Comparison of ENCODE assay signal across 1 cellular context in the genomic region with DNA sequence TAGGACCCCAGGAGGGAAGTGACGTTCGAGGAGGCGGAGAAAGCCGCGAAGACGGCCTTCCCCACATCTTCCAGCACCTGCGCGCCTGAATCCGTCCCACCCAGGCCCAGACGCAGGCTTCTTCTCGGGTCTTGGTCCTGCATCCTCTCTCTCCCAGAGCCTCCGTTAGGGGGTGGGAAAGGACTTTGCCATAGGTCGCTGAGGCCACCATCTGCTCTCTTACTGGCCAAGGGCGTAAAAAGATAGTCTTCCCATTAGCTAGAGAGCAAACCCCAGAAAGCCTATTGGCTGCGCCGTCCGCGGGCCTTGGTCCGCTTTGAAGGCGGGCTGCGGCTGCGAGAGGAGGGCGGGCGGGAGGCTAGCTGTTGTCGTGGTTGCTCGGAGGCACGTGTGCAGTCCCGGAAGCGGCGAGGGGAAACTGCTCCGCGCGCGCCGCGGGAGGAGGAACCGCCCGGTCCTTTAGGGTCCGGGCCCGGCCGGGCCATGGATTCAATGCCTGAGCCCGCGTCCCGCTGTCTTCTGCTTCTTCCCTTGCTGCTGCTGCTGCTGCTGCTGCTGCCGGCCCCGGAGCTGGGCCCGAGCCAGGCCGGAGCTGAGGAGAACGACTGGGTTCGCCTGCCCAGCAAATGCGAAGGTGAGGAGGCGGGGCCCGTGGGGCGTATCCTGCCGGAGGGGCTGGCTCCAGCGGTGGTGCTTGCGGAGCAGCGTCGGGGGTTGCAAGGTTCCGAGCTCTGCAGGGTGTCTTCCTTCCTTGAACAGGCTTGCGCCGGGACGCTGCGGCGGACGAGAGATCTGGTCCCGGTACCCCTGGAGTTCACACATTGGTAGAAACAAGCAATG.
A peak's percentile ranks its signal among the peaks of the same experiment; 100 is the strongest.
TF ChIP-seq lines count a peak whose summit lies in the region.

A gene (plus strand): TSS at position 393 of the 840 bp plus-strand sequence. CDS start 91 bp downstream, at position 484.

TF ChIP-seq in HepG2, 621 proteins besides CTCF, POLR2A, EP300 and RAD21 (continued from another document and continues in another):
- TF ChIP-seq NAIF1 (CRISPR knock-in tag; IDR thresholded peaks at IDR 0.05; ENCODE audit: borderline replicate concordance) = peak; percentile 96
- TF ChIP-seq, protein P1, sequence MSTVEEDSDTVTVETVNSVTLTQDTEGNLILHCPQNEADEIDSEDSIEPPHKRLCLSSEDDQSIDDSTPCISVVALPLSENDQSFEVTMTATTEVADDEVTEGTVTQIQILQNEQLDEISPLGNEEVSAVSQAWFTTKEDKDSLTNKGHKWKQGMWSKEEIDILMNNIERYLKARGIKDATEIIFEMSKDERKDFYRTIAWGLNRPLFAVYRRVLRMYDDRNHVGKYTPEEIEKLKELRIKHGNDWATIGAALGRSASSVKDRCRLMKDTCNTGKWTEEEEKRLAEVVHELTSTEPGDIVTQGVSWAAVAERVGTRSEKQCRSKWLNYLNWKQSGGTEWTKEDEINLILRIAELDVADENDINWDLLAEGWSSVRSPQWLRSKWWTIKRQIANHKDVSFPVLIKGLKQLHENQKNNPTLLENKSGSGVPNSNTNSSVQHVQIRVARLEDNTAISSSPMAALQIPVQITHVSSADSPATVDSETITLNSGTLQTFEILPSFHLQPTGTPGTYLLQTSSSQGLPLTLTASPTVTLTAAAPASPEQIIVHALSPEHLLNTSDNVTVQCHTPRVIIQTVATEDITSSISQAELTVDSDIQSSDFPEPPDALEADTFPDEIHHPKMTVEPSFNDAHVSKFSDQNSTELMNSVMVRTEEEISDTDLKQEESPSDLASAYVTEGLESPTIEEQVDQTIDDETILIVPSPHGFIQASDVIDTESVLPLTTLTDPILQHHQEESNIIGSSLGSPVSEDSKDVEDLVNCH (CRISPR knock-in tag; IDR thresholded peaks at IDR 0.05) = peak; percentile 93; the same call in 1 of the 2 replicates
- TF ChIP-seq, protein P2, sequence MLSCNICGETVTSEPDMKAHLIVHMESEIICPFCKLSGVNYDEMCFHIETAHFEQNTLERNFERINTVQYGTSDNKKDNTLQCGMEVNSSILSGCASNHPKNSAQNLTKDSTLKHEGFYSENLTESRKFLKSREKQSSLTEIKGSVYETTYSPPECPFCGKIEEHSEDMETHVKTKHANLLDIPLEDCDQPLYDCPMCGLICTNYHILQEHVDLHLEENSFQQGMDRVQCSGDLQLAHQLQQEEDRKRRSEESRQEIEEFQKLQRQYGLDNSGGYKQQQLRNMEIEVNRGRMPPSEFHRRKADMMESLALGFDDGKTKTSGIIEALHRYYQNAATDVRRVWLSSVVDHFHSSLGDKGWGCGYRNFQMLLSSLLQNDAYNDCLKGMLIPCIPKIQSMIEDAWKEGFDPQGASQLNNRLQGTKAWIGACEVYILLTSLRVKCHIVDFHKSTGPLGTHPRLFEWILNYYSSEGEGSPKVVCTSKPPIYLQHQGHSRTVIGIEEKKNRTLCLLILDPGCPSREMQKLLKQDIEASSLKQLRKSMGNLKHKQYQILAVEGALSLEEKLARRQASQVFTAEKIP (CRISPR knock-in tag; IDR thresholded peaks at IDR 0.05; ENCODE audit: borderline replicate concordance) = no peak
- TF ChIP-seq, protein P3, sequence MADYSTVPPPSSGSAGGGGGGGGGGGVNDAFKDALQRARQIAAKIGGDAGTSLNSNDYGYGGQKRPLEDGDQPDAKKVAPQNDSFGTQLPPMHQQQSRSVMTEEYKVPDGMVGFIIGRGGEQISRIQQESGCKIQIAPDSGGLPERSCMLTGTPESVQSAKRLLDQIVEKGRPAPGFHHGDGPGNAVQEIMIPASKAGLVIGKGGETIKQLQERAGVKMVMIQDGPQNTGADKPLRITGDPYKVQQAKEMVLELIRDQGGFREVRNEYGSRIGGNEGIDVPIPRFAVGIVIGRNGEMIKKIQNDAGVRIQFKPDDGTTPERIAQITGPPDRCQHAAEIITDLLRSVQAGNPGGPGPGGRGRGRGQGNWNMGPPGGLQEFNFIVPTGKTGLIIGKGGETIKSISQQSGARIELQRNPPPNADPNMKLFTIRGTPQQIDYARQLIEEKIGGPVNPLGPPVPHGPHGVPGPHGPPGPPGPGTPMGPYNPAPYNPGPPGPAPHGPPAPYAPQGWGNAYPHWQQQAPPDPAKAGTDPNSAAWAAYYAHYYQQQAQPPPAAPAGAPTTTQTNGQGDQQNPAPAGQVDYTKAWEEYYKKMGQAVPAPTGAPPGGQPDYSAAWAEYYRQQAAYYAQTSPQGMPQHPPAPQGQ (CRISPR knock-in tag; IDR thresholded peaks at IDR 0.05; ENCODE audit: borderline replicate concordance) = no peak
- no peak for TF ChIP-seq ZFAT (CRISPR knock-in tag; conservative IDR thresholded peaks at IDR 0.05)
- no peak for TF ChIP-seq HNRNPH1 (optimal IDR thresholded peaks at IDR 0.05; ENCODE audit: low read depth, low read length)
- peak; percentile 100 for TF ChIP-seq CCDC6 (CRISPR knock-in tag; IDR thresholded peaks at IDR 0.05)
- TF ChIP-seq, protein P4, sequence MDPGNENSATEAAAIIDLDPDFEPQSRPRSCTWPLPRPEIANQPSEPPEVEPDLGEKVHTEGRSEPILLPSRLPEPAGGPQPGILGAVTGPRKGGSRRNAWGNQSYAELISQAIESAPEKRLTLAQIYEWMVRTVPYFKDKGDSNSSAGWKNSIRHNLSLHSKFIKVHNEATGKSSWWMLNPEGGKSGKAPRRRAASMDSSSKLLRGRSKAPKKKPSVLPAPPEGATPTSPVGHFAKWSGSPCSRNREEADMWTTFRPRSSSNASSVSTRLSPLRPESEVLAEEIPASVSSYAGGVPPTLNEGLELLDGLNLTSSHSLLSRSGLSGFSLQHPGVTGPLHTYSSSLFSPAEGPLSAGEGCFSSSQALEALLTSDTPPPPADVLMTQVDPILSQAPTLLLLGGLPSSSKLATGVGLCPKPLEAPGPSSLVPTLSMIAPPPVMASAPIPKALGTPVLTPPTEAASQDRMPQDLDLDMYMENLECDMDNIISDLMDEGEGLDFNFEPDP (CRISPR knock-in tag; conservative IDR thresholded peaks at IDR 0.05) = 0 out of 2 replicates have a peak, but pooled peaks have one; percentile 55
- TF ChIP-seq ZNF432 (CRISPR knock-in tag; IDR thresholded peaks at IDR 0.05; ENCODE audit: borderline replicate concordance) = no peak
- peak; percentile 96 for TF ChIP-seq GABPB1 (CRISPR knock-in tag; IDR thresholded peaks at IDR 0.05)
- no peak for TF ChIP-seq PCBP2 (optimal IDR thresholded peaks at IDR 0.05; ENCODE audit: low read depth, low read length, poor library complexity, severe bottlenecking)
- peak; percentile 99; the same call in 1 of the 2 replicates for TF ChIP-seq ZNF569 (CRISPR knock-in tag; IDR thresholded peaks at IDR 0.05; ENCODE audit: borderline replicate concordance)
- peak; percentile 91; the same call in 1 of the 2 replicates for TF ChIP-seq ZMYM2 (CRISPR knock-in tag; IDR thresholded peaks at IDR 0.05)
- TF ChIP-seq, protein P5, sequence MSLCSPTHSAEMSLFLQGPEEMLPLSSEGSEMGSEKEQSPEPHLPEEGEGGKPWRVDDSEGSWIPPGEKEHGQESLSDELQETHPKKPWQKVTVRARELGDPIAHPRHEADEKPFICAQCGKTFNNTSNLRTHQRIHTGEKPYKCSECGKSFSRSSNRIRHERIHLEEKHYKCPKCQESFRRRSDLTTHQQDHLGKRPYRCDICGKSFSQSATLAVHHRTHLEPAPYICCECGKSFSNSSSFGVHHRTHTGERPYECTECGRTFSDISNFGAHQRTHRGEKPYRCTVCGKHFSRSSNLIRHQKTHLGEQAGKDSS (CRISPR knock-in tag; IDR thresholded peaks at IDR 0.05; ENCODE audit: borderline replicate concordance, low read depth) = peak; percentile 22; the same call in 1 of the 2 replicates
- TF ChIP-seq RCOR2 (CRISPR knock-in tag; IDR thresholded peaks at IDR 0.05) = peak; percentile 39; the same call in 1 of the 2 replicates
- TF ChIP-seq ARNT2 (CRISPR knock-in tag; IDR thresholded peaks at IDR 0.05; ENCODE audit: low read depth) = peak; percentile 100
- TF ChIP-seq PAWR (CRISPR knock-in tag; IDR thresholded peaks at IDR 0.05; ENCODE audit: borderline replicate concordance) = no peak
- TF ChIP-seq, protein P6, sequence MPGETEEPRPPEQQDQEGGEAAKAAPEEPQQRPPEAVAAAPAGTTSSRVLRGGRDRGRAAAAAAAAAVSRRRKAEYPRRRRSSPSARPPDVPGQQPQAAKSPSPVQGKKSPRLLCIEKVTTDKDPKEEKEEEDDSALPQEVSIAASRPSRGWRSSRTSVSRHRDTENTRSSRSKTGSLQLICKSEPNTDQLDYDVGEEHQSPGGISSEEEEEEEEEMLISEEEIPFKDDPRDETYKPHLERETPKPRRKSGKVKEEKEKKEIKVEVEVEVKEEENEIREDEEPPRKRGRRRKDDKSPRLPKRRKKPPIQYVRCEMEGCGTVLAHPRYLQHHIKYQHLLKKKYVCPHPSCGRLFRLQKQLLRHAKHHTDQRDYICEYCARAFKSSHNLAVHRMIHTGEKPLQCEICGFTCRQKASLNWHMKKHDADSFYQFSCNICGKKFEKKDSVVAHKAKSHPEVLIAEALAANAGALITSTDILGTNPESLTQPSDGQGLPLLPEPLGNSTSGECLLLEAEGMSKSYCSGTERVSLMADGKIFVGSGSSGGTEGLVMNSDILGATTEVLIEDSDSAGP (CRISPR knock-in tag; IDR thresholded peaks at IDR 0.05; ENCODE audit: borderline replicate concordance) = peak; percentile 97
- peak; percentile 93 for TF ChIP-seq TGIF2 (CRISPR knock-in tag; IDR thresholded peaks at IDR 0.05)
- peak; percentile 96 for TF ChIP-seq ZSCAN12 (CRISPR knock-in tag; IDR thresholded peaks at IDR 0.05)
- TF ChIP-seq TEAD3 (CRISPR knock-in tag; optimal IDR thresholded peaks at IDR 0.05; ENCODE audit: borderline replicate concordance) = peak; percentile 66
- TF ChIP-seq ZNF230 (CRISPR knock-in tag; IDR thresholded peaks at IDR 0.05) = peak; percentile 100
- peak; percentile 43 for TF ChIP-seq BCL6 (CRISPR knock-in tag; IDR thresholded peaks at IDR 0.05)
- peak; percentile 94 for TF ChIP-seq RBFOX2 (IDR thresholded peaks at IDR 0.05; ENCODE audit: low read depth, low read length)
- TF ChIP-seq, protein P7, sequence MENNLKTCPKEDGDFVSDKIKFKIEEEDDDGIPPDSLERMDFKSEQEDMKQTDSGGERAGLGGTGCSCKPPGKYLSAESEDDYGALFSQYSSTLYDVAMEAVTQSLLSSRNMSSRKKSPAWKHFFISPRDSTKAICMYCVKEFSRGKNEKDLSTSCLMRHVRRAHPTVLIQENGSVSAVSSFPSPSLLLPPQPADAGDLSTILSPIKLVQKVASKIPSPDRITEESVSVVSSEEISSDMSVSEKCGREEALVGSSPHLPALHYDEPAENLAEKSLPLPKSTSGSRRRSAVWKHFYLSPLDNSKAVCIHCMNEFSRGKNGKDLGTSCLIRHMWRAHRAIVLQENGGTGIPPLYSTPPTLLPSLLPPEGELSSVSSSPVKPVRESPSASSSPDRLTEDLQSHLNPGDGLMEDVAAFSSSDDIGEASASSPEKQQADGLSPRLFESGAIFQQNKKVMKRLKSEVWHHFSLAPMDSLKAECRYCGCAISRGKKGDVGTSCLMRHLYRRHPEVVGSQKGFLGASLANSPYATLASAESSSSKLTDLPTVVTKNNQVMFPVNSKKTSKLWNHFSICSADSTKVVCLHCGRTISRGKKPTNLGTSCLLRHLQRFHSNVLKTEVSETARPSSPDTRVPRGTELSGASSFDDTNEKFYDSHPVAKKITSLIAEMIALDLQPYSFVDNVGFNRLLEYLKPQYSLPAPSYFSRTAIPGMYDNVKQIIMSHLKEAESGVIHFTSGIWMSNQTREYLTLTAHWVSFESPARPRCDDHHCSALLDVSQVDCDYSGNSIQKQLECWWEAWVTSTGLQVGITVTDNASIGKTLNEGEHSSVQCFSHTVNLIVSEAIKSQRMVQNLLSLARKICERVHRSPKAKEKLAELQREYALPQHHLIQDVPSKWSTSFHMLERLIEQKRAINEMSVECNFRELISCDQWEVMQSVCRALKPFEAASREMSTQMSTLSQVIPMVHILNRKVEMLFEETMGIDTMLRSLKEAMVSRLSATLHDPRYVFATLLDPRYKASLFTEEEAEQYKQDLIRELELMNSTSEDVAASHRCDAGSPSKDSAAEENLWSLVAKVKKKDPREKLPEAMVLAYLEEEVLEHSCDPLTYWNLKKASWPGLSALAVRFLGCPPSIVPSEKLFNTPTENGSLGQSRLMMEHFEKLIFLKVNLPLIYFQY (CRISPR knock-in tag; IDR thresholded peaks at IDR 0.05; ENCODE audit: borderline replicate concordance) = peak; percentile 94
- no peak for TF ChIP-seq ZSCAN30 (CRISPR knock-in tag; IDR thresholded peaks at IDR 0.05)
- TF ChIP-seq, protein P8, sequence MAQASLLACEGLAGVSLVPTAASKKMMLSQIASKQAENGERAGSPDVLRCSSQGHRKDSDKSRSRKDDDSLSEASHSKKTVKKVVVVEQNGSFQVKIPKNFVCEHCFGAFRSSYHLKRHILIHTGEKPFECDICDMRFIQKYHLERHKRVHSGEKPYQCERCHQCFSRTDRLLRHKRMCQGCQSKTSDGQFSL (CRISPR knock-in tag; IDR thresholded peaks at IDR 0.05) = 0 out of 2 replicates have a peak, but pooled peaks have one; percentile 39
- TF ChIP-seq SOX13 (IDR thresholded peaks at IDR 0.05) = peak; percentile 35
- peak in 1 of 2 experiments; percentile 62; a peak in 1 of 4 replicates for TF ChIP-seq SOX13 (CRISPR knock-in tag; conservative IDR thresholded peaks at IDR 0.05 in 1 of 2, IDR thresholded peaks at IDR 0.05 in 1 of 2)
- TF ChIP-seq, protein P9, sequence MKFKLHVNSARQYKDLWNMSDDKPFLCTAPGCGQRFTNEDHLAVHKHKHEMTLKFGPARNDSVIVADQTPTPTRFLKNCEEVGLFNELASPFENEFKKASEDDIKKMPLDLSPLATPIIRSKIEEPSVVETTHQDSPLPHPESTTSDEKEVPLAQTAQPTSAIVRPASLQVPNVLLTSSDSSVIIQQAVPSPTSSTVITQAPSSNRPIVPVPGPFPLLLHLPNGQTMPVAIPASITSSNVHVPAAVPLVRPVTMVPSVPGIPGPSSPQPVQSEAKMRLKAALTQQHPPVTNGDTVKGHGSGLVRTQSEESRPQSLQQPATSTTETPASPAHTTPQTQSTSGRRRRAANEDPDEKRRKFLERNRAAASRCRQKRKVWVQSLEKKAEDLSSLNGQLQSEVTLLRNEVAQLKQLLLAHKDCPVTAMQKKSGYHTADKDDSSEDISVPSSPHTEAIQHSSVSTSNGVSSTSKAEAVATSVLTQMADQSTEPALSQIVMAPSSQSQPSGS (CRISPR knock-in tag; IDR thresholded peaks at IDR 0.05) = peak; percentile 82
- TF ChIP-seq ZNF260 (CRISPR knock-in tag; IDR thresholded peaks at IDR 0.05; ENCODE audit: borderline replicate concordance, low read depth) = no peak
- TF ChIP-seq AGO2 (optimal IDR thresholded peaks at IDR 0.05; ENCODE audit: low read depth, low read length) = peak; percentile 66
- TF ChIP-seq ZNF44 (CRISPR knock-in tag; IDR thresholded peaks at IDR 0.05) = peak; percentile 96
- TF ChIP-seq ZNF101 (CRISPR knock-in tag; IDR thresholded peaks at IDR 0.05; ENCODE audit: borderline replicate concordance, low read depth) = peak; percentile 94; the same call in 1 of the 2 replicates
- no peak for TF ChIP-seq MTA3 (CRISPR knock-in tag; IDR thresholded peaks at IDR 0.05)
- no peak for TF ChIP-seq ZBTB21 (CRISPR knock-in tag; IDR thresholded peaks at IDR 0.05)
- peak; percentile 93 for TF ChIP-seq ZBTB8A (CRISPR knock-in tag; IDR thresholded peaks at IDR 0.05; ENCODE audit: borderline replicate concordance, low read depth)
- TF ChIP-seq HMG20A (CRISPR knock-in tag; IDR thresholded peaks at IDR 0.05; ENCODE audit: borderline replicate concordance) = no peak; the same call in 1 of the 2 replicates
- TF ChIP-seq PHF21A (CRISPR knock-in tag; IDR thresholded peaks at IDR 0.05) = peak; percentile 99
- TF ChIP-seq ZNF205 (CRISPR knock-in tag; IDR thresholded peaks at IDR 0.05) = peak; percentile 85; the same call in 1 of the 2 replicates
- TF ChIP-seq ZNF180 (CRISPR knock-in tag; IDR thresholded peaks at IDR 0.05; ENCODE audit: borderline replicate concordance, low read depth) = no peak
- no peak for TF ChIP-seq CEBPB (IDR thresholded peaks at IDR 0.05; ENCODE audit: borderline replicate concordance, low read depth, low read length)
- peak; percentile 99 for TF ChIP-seq MXD4 (CRISPR knock-in tag; IDR thresholded peaks at IDR 0.05)
- no peak for TF ChIP-seq ADNP (CRISPR knock-in tag; IDR thresholded peaks at IDR 0.05)
- no peak for TF ChIP-seq NONO (IDR thresholded peaks at IDR 0.05)
- TF ChIP-seq NONO (CRISPR knock-in tag; conservative IDR thresholded peaks at IDR 0.05) = peak; percentile 98
